In genomic region chr3:187799942-187800637, GRCh38 we compare ENCODE assay signal across 8 cellular contexts. TPM values are rescaled to one million over a fixed set of nuclear protein-coding genes. Genes with fewer than 3 reads are reported as not detected.
A peak's percentile ranks its signal among the peaks of the same experiment; 100 is the strongest.
DNase-seq lines count a peak whose midpoint lies in the region; ATAC-seq and TF ChIP-seq lines count a peak whose summit lies in the region.

No MANE protein-coding gene starts in this region.

- peaks cover 66% of the 10 kb centered on the region for H3K27me3 ChIP-seq in MM.1S (replicated peaks; ENCODE audit: insufficient read depth, low read length)
- no peaks in the 10 kb centered on the region for H3K27me3 ChIP-seq in liver (ENCODE audit: control insufficient read depth in 4 of 4, insufficient read depth in 4 of 4, low read length in 3 of 4)

- H3K79me2 ChIP-seq in MM.1S (ENCODE audit: low read length) = no peaks in the 10 kb centered on the region

- H3K4me3 ChIP-seq in MM.1S (ENCODE audit: low read length) (no peak overlapping the region), liver (ENCODE audit: low read depth in 1 of 3, low read length in 3 of 3) (no peak overlapping the region)

- H3K9me3 ChIP-seq in MM.1S (replicated peaks; ENCODE audit: insufficient read depth, low read length) = no peaks in the 10 kb centered on the region
- no peaks in the 10 kb centered on the region for H3K9me3 ChIP-seq in liver (ENCODE audit: control insufficient read depth in 4 of 4, low read length in 3 of 4)

- no peak overlapping the region for H2AFZ ChIP-seq in MM.1S (ENCODE audit: low read length)

- TF ChIP-seq CTCF in MM.1S (IDR thresholded peaks at IDR 0.05; ENCODE audit: low read length) (no peak), liver (IDR thresholded peaks at IDR 0.05; ENCODE audit: low read depth, low read length, missing input control) (no peak)

- H3K9me2 ChIP-seq in MM.1S (replicated peaks; ENCODE audit: insufficient read depth, low read length) = no peaks in the 10 kb centered on the region

- peak in 1 of 2 donors; percentile 34 for TF ChIP-seq RAD21 in liver (IDR thresholded peaks at IDR 0.05)

- no peaks in the 10 kb centered on the region; the same call in 1 of the 2 replicates for H3F3A ChIP-seq in MM.1S (ENCODE audit: insufficient read depth, low read length)

- no peaks in the 10 kb centered on the region for H3K36me3 ChIP-seq in MM.1S (replicated peaks; ENCODE audit: insufficient read depth, low read length)
- H3K36me3 ChIP-seq in liver (ENCODE audit: control insufficient read depth in 4 of 4, insufficient read depth in 3 of 4, low read depth in 1 of 4, low read length in 3 of 4) = no peaks in the 10 kb centered on the region

- H4K20me1 ChIP-seq in MM.1S (ENCODE audit: insufficient read depth, low read length) = no peaks in the 10 kb centered on the region

- DNase-seq in MM.1S (peak; percentile 68), C1 segment of cervical spinal cord (lab: John Stamatoyannopoulos, UW) (no peak), SIG-M5 treated with dmso at 0.1 percent for 504 hours (lab: John Stamatoyannopoulos, UW; ENCODE audit: unreplicated experiment) (no peak)
- DNase-seq in activated effector memory CD4-positive, alpha-beta T cell treated with Interleukin-2 at 50 U/mL for 16 hours = no peak
- DNase-seq in stimulated activated CD4-positive, alpha-beta T cell treated with anti-CD3 and anti-CD28 coated beads, Interleukin-2, amount 100 ng/mL, for 24 hours = no peak

- peak; percentile 42 for ATAC-seq in GM18508 (IDR thresholded peaks at IDR 0.05; ENCODE audit: insufficient read depth, unreplicated experiment)
- peak; percentile 43 for ATAC-seq in GM21717 (IDR thresholded peaks at IDR 0.05; ENCODE audit: unreplicated experiment)

- H3K27ac ChIP-seq in MM.1S (ENCODE audit: low read length) = no peak overlapping the region
- H3K27ac ChIP-seq in liver (ENCODE audit: low read depth in 1 of 2, low read length in 2 of 2) = peak overlapping the region; percentile 17 to 26

- WGBS in liver = 46% methylated on average over 4 of the region's 4 CpGs

- H3K4me1 ChIP-seq in MM.1S (ENCODE audit: low read length) (0 out of 2 replicates have a peak, but pooled peaks cover 6% of the 10 kb centered on the region), liver (ENCODE audit: control insufficient read depth in 4 of 4, insufficient read depth in 4 of 4, low read length in 3 of 4) (peaks cover 2 to 29% (median 16%) of the 10 kb centered on the region in 4 donors)

- H3K4me2 ChIP-seq in MM.1S (ENCODE audit: low read depth, low read length) = peak overlapping the region; percentile 17; the same call in 1 of the 2 replicates

- no peak overlapping the region for H3K9ac ChIP-seq in MM.1S (ENCODE audit: low read length)
- H3K9ac ChIP-seq in liver (ENCODE audit: low read depth in 1 of 2, low read length in 2 of 2) = peak overlapping the region; percentile 21 to 30

TF ChIP-seq in liver, 16 proteins besides CTCF, POLR2A, EP300 and RAD21:
- TF ChIP-seq FOXA1 (IDR thresholded peaks at IDR 0.05) = no peak
- peak; percentile 37 to 48 for TF ChIP-seq RXRA (IDR thresholded peaks at IDR 0.05)
- TF ChIP-seq TAF1 (conservative IDR thresholded peaks at IDR 0.05) = no peak
- peak in 1 of 2 donors; percentile 18 for TF ChIP-seq HNF4A (conservative IDR thresholded peaks at IDR 0.05)
- TF ChIP-seq HNF4G (IDR thresholded peaks at IDR 0.05) = no peak
- peak; percentile 61 for TF ChIP-seq SP1 (IDR thresholded peaks at IDR 0.05)
- no peak for TF ChIP-seq ATF3 (IDR thresholded peaks at IDR 0.05)

RNA-seq across cellular contexts. Expression of gene BCL6, which starts 54.8 kb away (rescaled TPM):
- total RNA-seq in liver = 10 to 100 TPM in 1 of 2 donors, 1 to 10 TPM in 1; 7.8 to 71.8 TPM
- polyA plus RNA-seq in liver = 10 to 100 TPM in 1 of 2 donors, 1 to 10 TPM in 1; 9.1 to 17.6 TPM
